ENCODE assay signal across 9 cellular contexts in the genomic region with DNA sequence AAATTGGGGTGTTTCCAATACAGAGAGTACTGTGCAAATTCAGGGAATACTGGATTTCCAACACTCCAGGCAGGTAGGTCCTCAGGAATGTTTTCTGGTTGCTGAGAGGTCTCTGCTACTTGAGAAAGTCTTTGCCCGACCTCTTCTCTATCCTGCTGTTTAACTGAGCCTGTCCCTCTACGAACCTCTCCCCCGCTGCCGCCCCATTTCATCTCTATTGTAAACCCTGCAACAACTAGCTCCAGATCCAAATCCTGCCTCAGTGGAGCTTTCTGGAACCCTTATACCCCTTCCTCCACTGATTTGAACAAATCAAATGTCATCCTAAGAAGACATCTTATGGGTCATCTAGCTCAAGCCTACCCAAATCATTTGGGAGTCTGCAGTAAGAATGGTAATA. TPM values are rescaled to one million over a fixed set of nuclear protein-coding genes. Genes with fewer than 3 reads are reported as not detected.
DNase-seq lines count a peak whose midpoint lies in the region; ATAC-seq and TF ChIP-seq lines count a peak whose summit lies in the region.
"Had no signal": no experiment of that assay in that cellular context is flagged by ENCODE, and none has a peak within 500 bp of the region (broad histone marks: within the 10 kb centered on the region; RNA-seq: fewer than 3 reads in every experiment).

No MANE protein-coding gene starts in this region.

- H3K27me3 ChIP-seq in kidney epithelial cell (ENCODE audit: control insufficient read depth, insufficient read depth, low read length) (no peaks in the 10 kb centered on the region), thoracic aorta (replicated peaks; ENCODE audit: insufficient read depth) (no peaks in the 10 kb centered on the region)

- no peaks in the 10 kb centered on the region for H3K27me3 Mint-ChIP-seq in activated T-cell treated with anti-CD3 and anti-CD28 coated beads, Interleukin-2, amount 50 U/mL, for 4 hours (ENCODE audit: low read depth)
- H3K27me3 Mint-ChIP-seq in activated naive CD8-positive, alpha-beta T cell treated with anti-CD3 and anti-CD28 coated beads for 36 hours, result no peaks in the 10 kb centered on the region

- H3K27ac ChIP-seq in thoracic aorta, result no peak overlapping the region

- peaks cover 17 to 50% of the 10 kb centered on the region in 2 donors for H3K4me1 ChIP-seq in thoracic aorta (ENCODE audit: control insufficient read depth in 1 of 2, low read depth in 2 of 2)

- no peak for ATAC-seq in activated T-cell treated with anti-CD3 and anti-CD28 coated beads, Interleukin-2, amount 50 U/mL, for 4 hours
- ATAC-seq in thoracic aorta (ENCODE audit: insufficient number of reproducible peaks, low FRiP score, low read depth) (no peak), GM21619 (IDR thresholded peaks at IDR 0.05; ENCODE audit: unreplicated experiment) (no peak), GM21529 (IDR thresholded peaks at IDR 0.05; ENCODE audit: unreplicated experiment) (no peak)

- H3K4me3 Mint-ChIP-seq in activated T-cell treated with anti-CD3 and anti-CD28 coated beads, Interleukin-2, amount 50 U/mL, for 4 hours, result peak overlapping the region; percentile 99
- H3K4me3 Mint-ChIP-seq in activated naive CD8-positive, alpha-beta T cell treated with anti-CD3 and anti-CD28 coated beads for 36 hours, result peak overlapping the region; percentile 99

- H3K4me3 ChIP-seq in kidney epithelial cell (ENCODE audit: low read depth, low read length) (peak overlapping the region; percentile 80), thoracic aorta (peak overlapping the region; percentile 94)

- peak overlapping the region; percentile 99 for H3K27ac Mint-ChIP-seq in activated naive CD8-positive, alpha-beta T cell treated with anti-CD3 and anti-CD28 coated beads for 36 hours

- TF ChIP-seq CTCF in kidney epithelial cell (IDR thresholded peaks at IDR 0.05; ENCODE audit: insufficient read depth, low read length, poor library complexity, severe bottlenecking) (no peak), thoracic aorta (IDR thresholded peaks at IDR 0.05) (no peak)

- H3K4me1 Mint-ChIP-seq in activated T-cell treated with anti-CD3 and anti-CD28 coated beads, Interleukin-2, amount 50 U/mL, for 4 hours (ENCODE audit: low read depth), result peaks cover 77% of the 10 kb centered on the region
- peaks cover 64% of the 10 kb centered on the region for H3K4me1 Mint-ChIP-seq in activated naive CD8-positive, alpha-beta T cell treated with anti-CD3 and anti-CD28 coated beads for 36 hours

- H3K36me3 ChIP-seq in kidney epithelial cell (ENCODE audit: control insufficient read depth, insufficient read depth, low read length) (no peaks in the 10 kb centered on the region), thoracic aorta (peaks cover 7% of the 10 kb centered on the region)

- no peak for DNase-seq in activated T-cell treated with anti-CD3 and anti-CD28 coated beads, Interleukin-2, amount 50 U/mL, for 4 hours
- DNase-seq in activated T-cell treated with anti-CD3 and anti-CD28 coated beads for 4 hours, result no peak
- no peak for DNase-seq in activated naive CD8-positive, alpha-beta T cell treated with anti-CD3 and anti-CD28 coated beads for 36 hours
- DNase-seq in kidney epithelial cell (ENCODE audit: low read depth), result no peak
- DNase-seq in thoracic aorta (ENCODE audit: low spot score), result no peak
- DNase-seq in AG20443 (ENCODE audit: low spot score), result no peak

- H3K9me3 ChIP-seq in thoracic aorta, result no peaks in the 10 kb centered on the region

- H3K9me3 Mint-ChIP-seq in activated T-cell treated with anti-CD3 and anti-CD28 coated beads, Interleukin-2, amount 50 U/mL, for 4 hours, result peaks cover 5% of the 10 kb centered on the region
- H3K9me3 Mint-ChIP-seq in activated naive CD8-positive, alpha-beta T cell treated with anti-CD3 and anti-CD28 coated beads for 36 hours, result peaks cover 8% of the 10 kb centered on the region

- peaks cover 39% of the 10 kb centered on the region for H3K36me3 Mint-ChIP-seq in activated T-cell treated with anti-CD3 and anti-CD28 coated beads, Interleukin-2, amount 50 U/mL, for 4 hours (ENCODE audit: insufficient read depth)
- H3K36me3 Mint-ChIP-seq in activated naive CD8-positive, alpha-beta T cell treated with anti-CD3 and anti-CD28 coated beads for 36 hours, result peaks cover 40% of the 10 kb centered on the region

RNA-seq across cellular contexts. Expression of a gene that starts 1.3 kb away (rescaled TPM):
- 10 to 100 TPM; 67.8 to 77.2 (median 76.9) TPM for total RNA-seq in activated T-cell treated with anti-CD3 and anti-CD28 coated beads, Interleukin-2, amount 50 U/mL, for 4 hours
- total RNA-seq in activated naive CD8-positive, alpha-beta T cell treated with anti-CD3 and anti-CD28 coated beads for 36 hours, result 10 to 100 TPM; 70.1 to 71.8 TPM
- total RNA-seq in kidney epithelial cell, result 66.9 and 73.1 TPM in 2 replicates
- 10 to 100 TPM; 42.2 to 51.1 TPM for total RNA-seq in thoracic aorta

RNA-seq across cellular contexts. Expression of a gene that starts 1.4 kb away (rescaled TPM):
- 10 to 100 TPM; 10.5 to 11.7 (median 11.5) TPM for total RNA-seq in activated T-cell treated with anti-CD3 and anti-CD28 coated beads, Interleukin-2, amount 50 U/mL, for 4 hours
- 1 to 10 TPM; 6.9 to 7.0 TPM for total RNA-seq in activated naive CD8-positive, alpha-beta T cell treated with anti-CD3 and anti-CD28 coated beads for 36 hours
- total RNA-seq in kidney epithelial cell, result 2.9 and 3.3 TPM in 2 replicates
- total RNA-seq in thoracic aorta, result 1 to 10 TPM; 1.8 to 3.1 TPM

RNA-seq across cellular contexts. Expression of a gene that starts 12.3 kb away (rescaled TPM):
- not detected for total RNA-seq in activated T-cell treated with anti-CD3 and anti-CD28 coated beads, Interleukin-2, amount 50 U/mL, for 4 hours
- not detected for total RNA-seq in activated naive CD8-positive, alpha-beta T cell treated with anti-CD3 and anti-CD28 coated beads for 36 hours
- not detected in 2 replicates for total RNA-seq in kidney epithelial cell
- not detected for total RNA-seq in thoracic aorta
- total RNA-seq: NCI-H460 had no signal

RNA-seq across cellular contexts. Expression of a gene that starts 25.8 kb away (rescaled TPM):
- not detected for total RNA-seq in activated T-cell treated with anti-CD3 and anti-CD28 coated beads, Interleukin-2, amount 50 U/mL, for 4 hours
- not detected for total RNA-seq in activated naive CD8-positive, alpha-beta T cell treated with anti-CD3 and anti-CD28 coated beads for 36 hours
- not detected in 2 replicates for total RNA-seq in kidney epithelial cell
- not detected for total RNA-seq in thoracic aorta

RNA-seq across cellular contexts. Expression of a gene that starts 31.6 kb away (rescaled TPM):
- total RNA-seq in activated T-cell treated with anti-CD3 and anti-CD28 coated beads, Interleukin-2, amount 50 U/mL, for 4 hours, result not detected
- total RNA-seq in activated naive CD8-positive, alpha-beta T cell treated with anti-CD3 and anti-CD28 coated beads for 36 hours, result not detected
- total RNA-seq in kidney epithelial cell, result not detected in 2 replicates
- total RNA-seq in thoracic aorta, result not detected
- total RNA-seq: NCI-H460 had no signal
